11 cellular contexts compared by ENCODE assay signal in the genomic region with DNA sequence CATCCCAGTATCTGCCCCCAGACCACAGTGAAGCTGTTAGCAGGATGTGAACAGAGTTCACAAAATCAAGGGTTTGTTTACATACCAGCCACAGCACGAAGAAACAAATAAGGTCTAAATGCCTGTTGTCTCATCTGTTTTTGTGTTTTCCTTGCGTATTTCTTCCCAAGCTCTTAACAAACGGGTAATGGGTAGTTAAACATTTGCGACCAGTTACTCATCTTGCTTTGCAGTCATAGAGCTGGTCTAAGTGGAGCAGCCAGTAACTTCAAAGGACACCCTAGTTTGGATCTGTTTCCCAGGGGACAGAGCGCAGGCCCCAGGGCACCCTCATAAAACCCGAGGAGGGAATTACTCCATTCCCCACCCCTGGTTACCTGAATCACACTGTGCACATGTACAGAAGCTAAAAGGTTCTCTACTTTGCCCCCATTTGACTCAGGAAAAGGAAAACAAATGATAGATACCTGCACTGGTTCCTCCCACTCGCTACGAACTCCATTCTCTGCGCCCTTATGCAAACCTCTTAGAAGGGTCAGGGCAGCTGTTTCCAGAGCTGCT.
A peak's percentile ranks its signal among the peaks of the same experiment; 100 is the strongest.
DNase-seq lines count a peak whose midpoint lies in the region; ATAC-seq and TF ChIP-seq lines count a peak whose summit lies in the region.
"Had no signal": no experiment of that assay in that cellular context is flagged by ENCODE, and none has a peak within 500 bp of the region (broad histone marks: within the 10 kb centered on the region; RNA-seq: fewer than 3 reads in every experiment).

No MANE protein-coding gene starts in this region.

- no peaks in the 10 kb centered on the region for H4K20me1 ChIP-seq in HCT116 (ENCODE audit: insufficient read depth)

- BruUV-seq in HCT116 (replicated peaks; lab: Mats Ljungman, UMichigan) = no TSS peak

- H3K27ac Mint-ChIP-seq in activated naive CD4-positive, alpha-beta T cell treated with anti-CD3 and anti-CD28 coated beads, Interleukin-2, amount 50 U/mL, for 72 hours = no peak overlapping the region

- H3K4me3 ChIP-seq in HCT116 (replicated peaks in 1 of 2; ENCODE audit: low read depth in 1 of 2, low read length in 2 of 2) (no peak overlapping the region), WI38 (ENCODE audit: low read depth, low read length) (0 out of 2 replicates have a peak overlapping the region, but pooled peaks have one; percentile 20), subcutaneous abdominal adipose tissue (ENCODE audit: low read depth in 1 of 5, low read length in 5 of 5) (no peak overlapping the region)

- DNase-seq in HCT116 (ENCODE audit: low read depth, low spot score) (no peak), kidney tubule cell (ENCODE audit: low spot score) (peak; percentile 66), AG08396 (ENCODE audit: low spot score) (no peak)
- no peak for DNase-seq in activated naive CD4-positive, alpha-beta T cell treated with anti-CD3 and anti-CD28 coated beads, Interleukin-2, amount 50 U/mL, for 72 hours (ENCODE audit: low spot score in 2 of 2)
- DNase-seq: naive thymus-derived CD4-positive, alpha-beta T cell; NCI-H226 had no signal

- no peaks in the 10 kb centered on the region for H3K9me3 Mint-ChIP-seq in activated naive CD4-positive, alpha-beta T cell treated with anti-CD3 and anti-CD28 coated beads, Interleukin-2, amount 50 U/mL, for 72 hours

- H3K9ac ChIP-seq in HCT116 (ENCODE audit: low read length) (no peak overlapping the region), subcutaneous abdominal adipose tissue (ENCODE audit: low read length in 5 of 5) (no peak overlapping the region)

- no peak for TF ChIP-seq CTCF in HCT116 (IDR thresholded peaks at IDR 0.05 in 2 of 3, conservative IDR thresholded peaks at IDR 0.05 in 1 of 3; ENCODE audit: borderline replicate concordance in 1 of 3, insufficient read depth in 1 of 3, low read depth in 2 of 3, low read length in 2 of 3)
- no peak for TF ChIP-seq CTCF in WI38 (IDR thresholded peaks at IDR 0.05; ENCODE audit: low read depth, low read length)

- no peaks in the 10 kb centered on the region for H3K36me3 Mint-ChIP-seq in activated naive CD4-positive, alpha-beta T cell treated with anti-CD3 and anti-CD28 coated beads, Interleukin-2, amount 50 U/mL, for 72 hours

- POLR2A ChIA-PET in HCT116 (lab: Charles Lee) = no interaction called here

- H3K27ac ChIP-seq in HCT116 (ENCODE audit: low read depth, low read length) (0 out of 2 replicates have a peak overlapping the region, but pooled peaks have one; percentile 1), subcutaneous abdominal adipose tissue (ENCODE audit: low read depth, low read length) (peak overlapping the region; percentile 32)
- H3K27ac ChIP-seq: HL-60 had no signal

- H3K4me1 ChIP-seq in HCT116 (ENCODE audit: control insufficient read depth in 1 of 2, insufficient read depth in 2 of 2, low read length in 2 of 2) = peaks cover 14 to 23% of the 10 kb centered on the region in 2 experiments
- peaks cover 0 to 21% (median 5%) of the 10 kb centered on the region in 5 donors for H3K4me1 ChIP-seq in subcutaneous abdominal adipose tissue (ENCODE audit: control insufficient read depth in 5 of 5, insufficient read depth in 5 of 5, low read length in 5 of 5)

- ATAC-seq in HCT116 (peak; percentile 38; the same call in 1 of the 2 replicates), HG03342 (IDR thresholded peaks at IDR 0.05; ENCODE audit: unreplicated experiment) (no peak), GM19023 (IDR thresholded peaks at IDR 0.05; ENCODE audit: unreplicated experiment) (no peak)
- ATAC-seq in activated naive CD4-positive, alpha-beta T cell treated with anti-CD3 and anti-CD28 coated beads, Interleukin-2, amount 50 U/mL, for 72 hours = no peak
- ATAC-seq: naive thymus-derived CD4-positive, alpha-beta T cell had no signal

- H3K36me3 ChIP-seq in HCT116 (ENCODE audit: control insufficient read depth in 1 of 2, insufficient read depth in 2 of 2, low read length in 2 of 2) (no peaks in the 10 kb centered on the region), subcutaneous abdominal adipose tissue (ENCODE audit: control insufficient read depth in 5 of 5, insufficient read depth in 5 of 5, low read length in 5 of 5) (no peaks in the 10 kb centered on the region)

- RAD21 ChIA-PET in HCT116 (lab: Charles Lee; ENCODE audit: low non-redundant PET in 1 of 2, low total read pairs in 2 of 2, uncharacterized antibody in 2 of 2, unreplicated experiment in 2 of 2) = interaction anchor here in 1 of 2 experiments (0.5 kb wide), 1 partner anchor 13 kb away, joined by 3 read pairs; no protein-coding TSS in a partner anchor

- no peak for TF ChIP-seq POLR2A in HCT116 (IDR thresholded peaks at IDR 0.05; ENCODE audit: borderline replicate concordance, extremely low read depth, insufficient read depth, insufficient read length)

- H3K27me3 ChIP-seq in HCT116 (ENCODE audit: insufficient read depth, low read length) (no peaks in the 10 kb centered on the region), subcutaneous abdominal adipose tissue (ENCODE audit: control insufficient read depth in 5 of 5, insufficient read depth in 4 of 5, low read length in 5 of 5) (no peaks in the 10 kb centered on the region)

- CTCF ChIA-PET in HCT116 (lab: Charles Lee) = interaction anchor here (1.1 to 1.3 kb wide), 2 partner anchors 33 to 168 kb away, joined by 3 to 4 read pairs; no protein-coding TSS in a partner anchor

- H3K9me3 ChIP-seq in HCT116 (ENCODE audit: control insufficient read depth in 1 of 2, insufficient read depth in 1 of 2, low read depth in 1 of 2, low read length in 2 of 2) (no peaks in the 10 kb centered on the region), subcutaneous abdominal adipose tissue (ENCODE audit: control insufficient read depth in 5 of 5, low read length in 5 of 5) (no peaks in the 10 kb centered on the region)

- peak overlapping the region; percentile 22; the same call in 1 of the 2 replicates for H3K4me2 ChIP-seq in HCT116 (ENCODE audit: low read length)

- TF ChIP-seq RAD21 in HCT116 (IDR thresholded peaks at IDR 0.05; ENCODE audit: low read depth) = no peak

- H3K79me2 ChIP-seq in HCT116 (ENCODE audit: insufficient read depth, low read length) = no peaks in the 10 kb centered on the region

- H2AFZ ChIP-seq in HCT116 (ENCODE audit: low read depth, low read length, poor library complexity, severe bottlenecking) = no peak overlapping the region

- no peaks in the 10 kb centered on the region for H3K9me2 ChIP-seq in HCT116 (ENCODE audit: insufficient read depth)

- intact Hi-C loops in HCT116 (cut with micrococcal nuclease) = no loop called here

TF ChIP-seq in HCT116, 20 proteins besides CTCF, POLR2A, EP300 and RAD21:
- TF ChIP-seq TCF7L2 (IDR thresholded peaks at IDR 0.05; ENCODE audit: borderline replicate concordance, extremely low read depth, insufficient read depth, insufficient read length) (no peak), SP1 (IDR thresholded peaks at IDR 0.05; ENCODE audit: low read depth) (no peak; the same call in 1 of the 2 replicates), JUND (IDR thresholded peaks at IDR 0.05) (peak; percentile 10; the same call in 1 of the 2 replicates), SIN3A (IDR thresholded peaks at IDR 0.05; ENCODE audit: low read depth) (no peak), POLR2AphosphoS5 (IDR thresholded peaks at IDR 0.05; ENCODE audit: low read depth, low read length) (no peak)
- TF ChIP-seq, protein P1, sequence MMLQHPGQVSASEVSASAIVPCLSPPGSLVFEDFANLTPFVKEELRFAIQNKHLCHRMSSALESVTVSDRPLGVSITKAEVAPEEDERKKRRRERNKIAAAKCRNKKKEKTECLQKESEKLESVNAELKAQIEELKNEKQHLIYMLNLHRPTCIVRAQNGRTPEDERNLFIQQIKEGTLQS (IDR thresholded peaks at IDR 0.05) = no peak
